Comparison of ENCODE assay signal across 14 cellular contexts in the genomic region with DNA sequence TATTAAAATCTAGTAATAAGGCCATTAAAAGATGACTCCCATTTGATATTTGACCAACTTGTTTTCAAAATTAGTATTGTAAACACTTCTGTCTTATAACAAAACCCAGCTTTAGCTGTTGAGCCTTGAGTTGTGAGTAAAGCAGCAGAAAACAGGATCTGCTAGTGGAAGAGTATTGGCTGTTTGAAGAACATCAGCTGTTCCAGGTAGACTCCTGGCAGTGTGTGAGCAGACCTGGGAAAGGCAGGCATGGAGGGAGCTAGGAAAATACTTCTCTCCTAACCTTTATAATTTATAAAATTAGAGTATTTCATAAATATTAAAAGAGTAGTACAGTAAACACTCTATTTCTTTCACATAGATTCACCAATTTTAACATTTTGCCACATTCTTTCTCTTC. TPM values are rescaled to one million over a fixed set of nuclear protein-coding genes. Genes with fewer than 3 reads are reported as not detected.
DNase-seq lines count a peak whose midpoint lies in the region; ATAC-seq and TF ChIP-seq lines count a peak whose summit lies in the region.
"Had no signal": no experiment of that assay in that cellular context is flagged by ENCODE, and none has a peak within 500 bp of the region (broad histone marks: within the 10 kb centered on the region; RNA-seq: fewer than 3 reads in every experiment).

No MANE protein-coding gene starts in this region.

- no peaks in the 10 kb centered on the region for H3K27me3 ChIP-seq in left ventricle myocardium inferior (ENCODE audit: low read depth)
- no peaks in the 10 kb centered on the region for H3K27me3 ChIP-seq in right atrium auricular region
- H3K27me3 ChIP-seq in endodermal cell (ENCODE audit: control insufficient read depth, insufficient read depth, low read length, poor library complexity, severe bottlenecking), result no peaks in the 10 kb centered on the region
- no peaks in the 10 kb centered on the region for H3K27me3 ChIP-seq in ovary
- H3K27me3 ChIP-seq: adrenal gland had no signal

- peaks cover 53% of the 10 kb centered on the region for H3K4me1 ChIP-seq in left ventricle myocardium inferior
- H3K4me1 ChIP-seq in right atrium auricular region, result peaks cover 0 to 45% of the 10 kb centered on the region in 2 donors
- H3K4me1 ChIP-seq in endodermal cell (ENCODE audit: control insufficient read depth, insufficient read depth, low read length), result no peaks in the 10 kb centered on the region
- peaks cover 14% of the 10 kb centered on the region for H3K4me1 ChIP-seq in ovary (ENCODE audit: insufficient read depth)

- H3K4me3 Mint-ChIP-seq in activated T-helper 17 cell treated with anti-CD3 and anti-CD28 coated beads, Interleukin-2, amount 50 U/mL, for 72 hours, result peak overlapping the region; percentile 52
- peak overlapping the region in 7 of 8 donors; percentile 10 to 80 (median 71) for H3K4me3 Mint-ChIP-seq in naive B cell
- no peak overlapping the region for H3K4me3 Mint-ChIP-seq in endodermal cell

- H3K36me3 ChIP-seq in left ventricle myocardium inferior (no peaks in the 10 kb centered on the region), right atrium auricular region (no peaks in the 10 kb centered on the region), endodermal cell (ENCODE audit: control insufficient read depth, insufficient read depth, low read length) (no peaks in the 10 kb centered on the region), ovary (no peaks in the 10 kb centered on the region)
- H3K36me3 ChIP-seq: adrenal gland had no signal

- H3K4me1 Mint-ChIP-seq in activated T-helper 17 cell treated with anti-CD3 and anti-CD28 coated beads, Interleukin-2, amount 50 U/mL, for 72 hours, result peaks cover 20% of the 10 kb centered on the region
- peaks cover 33 to 54% (median 45%) of the 10 kb centered on the region in 3 donors for H3K4me1 Mint-ChIP-seq in naive B cell
- H3K4me1 Mint-ChIP-seq in endodermal cell, result peaks cover 14% of the 10 kb centered on the region

- no peak overlapping the region for H3K4me3 ChIP-seq in left ventricle myocardium inferior
- no peak overlapping the region for H3K4me3 ChIP-seq in right atrium auricular region
- H3K4me3 ChIP-seq in endodermal cell (ENCODE audit: low read length), result no peak overlapping the region
- H3K4me3 ChIP-seq in ovary, result no peak overlapping the region
- H3K4me3 ChIP-seq: adrenal gland had no signal

- no peak for DNase-seq in left ventricle myocardium inferior
- DNase-seq in right atrium auricular region (ENCODE audit: low spot score), result no peak
- no peak for DNase-seq in naive B cell
- DNase-seq in endodermal cell, result no peak
- no peak for DNase-seq in ovary
- DNase-seq in SHP77 (lab: John Stamatoyannopoulos, UW), result no peak
- DNase-seq: GOT3; KG1; NCI-H1436; NCI-H226; stimulated activated CD8-positive, alpha-beta memory T cell treated with anti-CD3 and anti-CD28 coated beads, Interleukin-4, amount 100 ng/mL, for 48 hours had no signal

- no peaks in the 10 kb centered on the region for H3K9me3 ChIP-seq in left ventricle myocardium inferior (replicated peaks)
- no peaks in the 10 kb centered on the region for H3K9me3 ChIP-seq in right atrium auricular region
- no peaks in the 10 kb centered on the region for H3K9me3 ChIP-seq in endodermal cell (ENCODE audit: control insufficient read depth, low read length)
- no peaks in the 10 kb centered on the region for H3K9me3 ChIP-seq in ovary
- H3K9me3 ChIP-seq: adrenal gland had no signal

- peaks cover 9% of the 10 kb centered on the region for H3K36me3 Mint-ChIP-seq in activated T-helper 17 cell treated with anti-CD3 and anti-CD28 coated beads, Interleukin-2, amount 50 U/mL, for 72 hours (ENCODE audit: low read depth)
- H3K36me3 Mint-ChIP-seq in naive B cell, result peaks cover 0 to 10% of the 10 kb centered on the region in 2 donors
- peaks cover 13% of the 10 kb centered on the region for H3K36me3 Mint-ChIP-seq in endodermal cell (ENCODE audit: low read depth)

- TF ChIP-seq CTCF in left ventricle myocardium inferior (IDR thresholded peaks at IDR 0.05; ENCODE audit: borderline replicate concordance) (no peak), right atrium auricular region (IDR thresholded peaks at IDR 0.05) (no peak), endodermal cell (conservative IDR thresholded peaks at IDR 0.05) (no peak), ovary (IDR thresholded peaks at IDR 0.05) (no peak)

- H3K9ac ChIP-seq in endodermal cell (ENCODE audit: extremely low read depth, low read length, poor library complexity, severe bottlenecking), result no peak overlapping the region

- H3K9me3 Mint-ChIP-seq in activated T-helper 17 cell treated with anti-CD3 and anti-CD28 coated beads, Interleukin-2, amount 50 U/mL, for 72 hours, result no peaks in the 10 kb centered on the region
- H3K9me3 Mint-ChIP-seq in naive B cell, result no peaks in the 10 kb centered on the region
- H3K9me3 Mint-ChIP-seq in endodermal cell, result peaks cover 9% of the 10 kb centered on the region

- intact Hi-C loops in left ventricle myocardium inferior (cut with micrococcal nuclease), result no loop called here
- intact Hi-C loops in ovary (cut with DNase I), result no loop called here

- TF ChIP-seq POLR2A in ovary (IDR thresholded peaks at IDR 0.05), result no peak

- no peaks in the 10 kb centered on the region for H3K27me3 Mint-ChIP-seq in activated T-helper 17 cell treated with anti-CD3 and anti-CD28 coated beads, Interleukin-2, amount 50 U/mL, for 72 hours
- H3K27me3 Mint-ChIP-seq in naive B cell (no peaks in the 10 kb centered on the region), endodermal cell (ENCODE audit: insufficient read depth) (no peaks in the 10 kb centered on the region)

- no peak for ATAC-seq in activated T-helper 17 cell treated with anti-CD3 and anti-CD28 coated beads, Interleukin-2, amount 50 U/mL, for 72 hours (replicated peaks)
- no peak for ATAC-seq in naive B cell (ENCODE audit: low read depth in 2 of 2)
- ATAC-seq in HG03521 (IDR thresholded peaks at IDR 0.05; ENCODE audit: unreplicated experiment), result no peak

- no peak for TF ChIP-seq EP300 in ovary (IDR thresholded peaks at IDR 0.05)

- H3K27ac Mint-ChIP-seq in activated T-helper 17 cell treated with anti-CD3 and anti-CD28 coated beads, Interleukin-2, amount 50 U/mL, for 72 hours, result peak overlapping the region; percentile 62
- H3K27ac Mint-ChIP-seq in naive B cell (peak overlapping the region; percentile 79 to 98 (median 96)), endodermal cell (no peak overlapping the region)

- H3K27ac ChIP-seq in left ventricle myocardium inferior (replicated peaks), result peak overlapping the region; percentile 71
- peak overlapping the region in 1 of 2 donors; percentile 2 for H3K27ac ChIP-seq in right atrium auricular region
- H3K27ac ChIP-seq in endodermal cell (ENCODE audit: low read depth, low read length), result no peak overlapping the region
- no peak overlapping the region for H3K27ac ChIP-seq in ovary
- H3K27ac ChIP-seq: adrenal gland had no signal

RNA-seq across cellular contexts. Expression of a gene that starts 29.0 kb away (rescaled TPM):
- total RNA-seq in left ventricle myocardium inferior (41.0 TPM), right atrium auricular region (10 to 100 TPM; 42.7 to 43.5 TPM), endodermal cell (10 to 100 TPM; 25.3 to 39.1 TPM), ovary (10 to 100 TPM; 43.1 to 61.6 (median 52.1) TPM)
- 10 to 100 TPM; 20.5 to 25.9 TPM for total RNA-seq in activated T-helper 17 cell treated with anti-CD3 and anti-CD28 coated beads, Interleukin-2, amount 50 U/mL, for 72 hours
- polyA plus RNA-seq in naive B cell (ENCODE audit: low read depth in 6 of 6) (10 to 100 TPM; 12.0 to 42.5 (median 29.4) TPM), ovary (10 to 100 TPM; 14.9 to 25.1 TPM)
- polyA plus RNA-seq in endodermal cell (2013, experiment 1 of 2), result 23.4 TPM
- polyA plus RNA-seq in endodermal cell (2013, experiment 2 of 2), result 15.4 TPM
